1 cellular context compared by ENCODE assay signal in the genomic region with DNA sequence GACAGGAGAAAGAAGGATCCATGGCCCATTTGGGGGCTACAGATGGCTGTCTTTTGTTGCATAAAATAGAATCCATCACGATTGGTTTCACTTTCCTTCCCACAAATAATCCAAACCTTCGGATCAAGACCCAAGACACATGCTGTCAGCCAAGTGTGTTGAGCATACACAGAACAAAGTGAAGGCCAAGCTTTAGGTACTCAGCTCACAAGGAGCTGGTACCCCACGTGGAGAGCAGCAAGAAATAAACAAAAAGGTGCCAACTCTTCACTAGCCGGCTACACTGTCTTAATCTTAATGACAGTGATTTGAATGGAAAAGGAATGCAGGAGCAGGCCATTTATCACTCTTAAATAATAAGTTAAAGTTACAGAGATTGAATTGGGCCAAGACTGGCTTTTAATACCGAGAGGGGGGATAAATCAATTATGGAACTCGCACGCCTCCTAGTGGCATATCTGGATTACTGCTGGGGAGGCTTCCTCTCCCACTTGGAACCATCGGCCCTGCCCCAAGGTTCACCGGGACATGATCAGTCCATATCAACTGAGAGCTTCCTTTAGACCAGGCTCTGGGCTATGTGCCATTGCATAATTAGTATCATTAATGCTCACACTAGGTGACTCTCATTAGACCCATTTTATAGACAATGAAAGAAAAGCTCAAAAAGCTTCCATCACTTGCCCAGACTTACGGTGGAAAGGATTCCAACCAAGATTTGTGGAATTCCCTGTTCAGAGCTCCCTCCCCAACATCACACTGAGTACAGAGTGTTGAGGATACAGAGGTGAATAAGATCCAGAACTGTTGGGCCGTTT.
TF ChIP-seq lines count a peak whose summit lies in the region.

No MANE protein-coding gene starts in this region.

TF ChIP-seq in GM23338, 12 proteins besides CTCF, POLR2A, EP300 and RAD21 (continued from another document):
- TF ChIP-seq, protein P1, sequence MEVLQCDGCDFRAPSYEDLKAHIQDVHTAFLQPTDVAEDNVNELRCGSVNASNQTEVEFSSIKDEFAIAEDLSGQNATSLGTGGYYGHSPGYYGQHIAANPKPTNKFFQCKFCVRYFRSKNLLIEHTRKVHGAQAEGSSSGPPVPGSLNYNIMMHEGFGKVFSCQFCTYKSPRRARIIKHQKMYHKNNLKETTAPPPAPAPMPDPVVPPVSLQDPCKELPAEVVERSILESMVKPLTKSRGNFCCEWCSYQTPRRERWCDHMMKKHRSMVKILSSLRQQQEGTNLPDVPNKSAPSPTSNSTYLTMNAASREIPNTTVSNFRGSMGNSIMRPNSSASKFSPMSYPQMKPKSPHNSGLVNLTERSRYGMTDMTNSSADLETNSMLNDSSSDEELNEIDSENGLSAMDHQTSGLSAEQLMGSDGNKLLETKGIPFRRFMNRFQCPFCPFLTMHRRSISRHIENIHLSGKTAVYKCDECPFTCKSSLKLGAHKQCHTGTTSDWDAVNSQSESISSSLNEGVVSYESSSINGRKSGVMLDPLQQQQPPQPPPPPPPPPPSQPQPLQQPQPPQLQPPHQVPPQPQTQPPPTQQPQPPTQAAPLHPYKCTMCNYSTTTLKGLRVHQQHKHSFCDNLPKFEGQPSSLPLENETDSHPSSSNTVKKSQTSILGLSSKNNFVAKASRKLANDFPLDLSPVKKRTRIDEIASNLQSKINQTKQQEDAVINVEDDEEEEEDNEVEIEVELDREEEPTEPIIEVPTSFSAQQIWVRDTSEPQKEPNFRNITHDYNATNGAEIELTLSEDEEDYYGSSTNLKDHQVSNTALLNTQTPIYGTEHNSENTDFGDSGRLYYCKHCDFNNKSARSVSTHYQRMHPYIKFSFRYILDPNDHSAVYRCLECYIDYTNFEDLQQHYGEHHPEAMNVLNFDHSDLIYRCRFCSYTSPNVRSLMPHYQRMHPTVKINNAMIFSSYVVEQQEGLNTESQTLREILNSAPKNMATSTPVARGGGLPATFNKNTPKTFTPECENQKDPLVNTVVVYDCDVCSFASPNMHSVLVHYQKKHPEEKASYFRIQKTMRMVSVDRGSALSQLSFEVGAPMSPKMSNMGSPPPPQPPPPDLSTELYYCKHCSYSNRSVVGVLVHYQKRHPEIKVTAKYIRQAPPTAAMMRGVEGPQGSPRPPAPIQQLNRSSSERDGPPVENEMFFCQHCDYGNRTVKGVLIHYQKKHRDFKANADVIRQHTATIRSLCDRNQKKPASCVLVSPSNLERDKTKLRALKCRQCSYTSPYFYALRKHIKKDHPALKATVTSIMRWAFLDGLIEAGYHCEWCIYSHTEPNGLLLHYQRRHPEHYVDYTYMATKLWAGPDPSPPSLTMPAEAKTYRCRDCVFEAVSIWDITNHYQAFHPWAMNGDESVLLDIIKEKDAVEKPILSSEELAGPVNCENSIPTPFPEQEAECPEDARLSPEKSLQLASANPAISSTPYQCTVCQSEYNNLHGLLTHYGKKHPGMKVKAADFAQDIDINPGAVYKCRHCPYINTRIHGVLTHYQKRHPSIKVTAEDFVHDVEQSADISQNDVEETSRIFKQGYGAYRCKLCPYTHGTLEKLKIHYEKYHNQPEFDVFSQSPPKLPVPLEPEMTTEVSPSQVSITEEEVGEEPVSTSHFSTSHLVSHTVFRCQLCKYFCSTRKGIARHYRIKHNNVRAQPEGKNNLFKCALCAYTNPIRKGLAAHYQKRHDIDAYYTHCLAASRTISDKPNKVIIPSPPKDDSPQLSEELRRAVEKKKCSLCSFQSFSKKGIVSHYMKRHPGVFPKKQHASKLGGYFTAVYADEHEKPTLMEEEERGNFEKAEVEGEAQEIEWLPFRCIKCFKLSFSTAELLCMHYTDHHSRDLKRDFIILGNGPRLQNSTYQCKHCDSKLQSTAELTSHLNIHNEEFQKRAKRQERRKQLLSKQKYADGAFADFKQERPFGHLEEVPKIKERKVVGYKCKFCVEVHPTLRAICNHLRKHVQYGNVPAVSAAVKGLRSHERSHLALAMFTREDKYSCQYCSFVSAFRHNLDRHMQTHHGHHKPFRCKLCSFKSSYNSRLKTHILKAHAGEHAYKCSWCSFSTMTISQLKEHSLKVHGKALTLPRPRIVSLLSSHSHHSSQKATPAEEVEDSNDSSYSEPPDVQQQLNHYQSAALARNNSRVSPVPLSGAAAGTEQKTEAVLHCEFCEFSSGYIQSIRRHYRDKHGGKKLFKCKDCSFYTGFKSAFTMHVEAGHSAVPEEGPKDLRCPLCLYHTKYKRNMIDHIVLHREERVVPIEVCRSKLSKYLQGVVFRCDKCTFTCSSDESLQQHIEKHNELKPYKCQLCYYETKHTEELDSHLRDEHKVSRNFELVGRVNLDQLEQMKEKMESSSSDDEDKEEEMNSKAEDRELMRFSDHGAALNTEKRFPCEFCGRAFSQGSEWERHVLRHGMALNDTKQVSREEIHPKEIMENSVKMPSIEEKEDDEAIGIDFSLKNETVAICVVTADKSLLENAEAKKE (CRISPR knock-in tag; IDR thresholded peaks at IDR 0.05): no peak
- TF ChIP-seq EZH2phosphoT487 (IDR thresholded peaks at IDR 0.05; ENCODE audit: unreplicated experiment) (no peak), NANOG (IDR thresholded peaks at IDR 0.05; ENCODE audit: borderline replicate concordance) (no peak), ZNF114 (CRISPR knock-in tag; IDR thresholded peaks at IDR 0.05) (no peak), EZH2 (IDR thresholded peaks at IDR 0.05; ENCODE audit: low read depth, unreplicated experiment) (no peak), STAT1 (IDR thresholded peaks at IDR 0.05; ENCODE audit: unreplicated experiment) (no peak), ZNF331 (CRISPR knock-in tag; IDR thresholded peaks at IDR 0.05; ENCODE audit: low read depth) (no peak), POLR2AphosphoS5 (IDR thresholded peaks at IDR 0.05; ENCODE audit: low read depth) (no peak)
- TF ChIP-seq, protein P2, sequence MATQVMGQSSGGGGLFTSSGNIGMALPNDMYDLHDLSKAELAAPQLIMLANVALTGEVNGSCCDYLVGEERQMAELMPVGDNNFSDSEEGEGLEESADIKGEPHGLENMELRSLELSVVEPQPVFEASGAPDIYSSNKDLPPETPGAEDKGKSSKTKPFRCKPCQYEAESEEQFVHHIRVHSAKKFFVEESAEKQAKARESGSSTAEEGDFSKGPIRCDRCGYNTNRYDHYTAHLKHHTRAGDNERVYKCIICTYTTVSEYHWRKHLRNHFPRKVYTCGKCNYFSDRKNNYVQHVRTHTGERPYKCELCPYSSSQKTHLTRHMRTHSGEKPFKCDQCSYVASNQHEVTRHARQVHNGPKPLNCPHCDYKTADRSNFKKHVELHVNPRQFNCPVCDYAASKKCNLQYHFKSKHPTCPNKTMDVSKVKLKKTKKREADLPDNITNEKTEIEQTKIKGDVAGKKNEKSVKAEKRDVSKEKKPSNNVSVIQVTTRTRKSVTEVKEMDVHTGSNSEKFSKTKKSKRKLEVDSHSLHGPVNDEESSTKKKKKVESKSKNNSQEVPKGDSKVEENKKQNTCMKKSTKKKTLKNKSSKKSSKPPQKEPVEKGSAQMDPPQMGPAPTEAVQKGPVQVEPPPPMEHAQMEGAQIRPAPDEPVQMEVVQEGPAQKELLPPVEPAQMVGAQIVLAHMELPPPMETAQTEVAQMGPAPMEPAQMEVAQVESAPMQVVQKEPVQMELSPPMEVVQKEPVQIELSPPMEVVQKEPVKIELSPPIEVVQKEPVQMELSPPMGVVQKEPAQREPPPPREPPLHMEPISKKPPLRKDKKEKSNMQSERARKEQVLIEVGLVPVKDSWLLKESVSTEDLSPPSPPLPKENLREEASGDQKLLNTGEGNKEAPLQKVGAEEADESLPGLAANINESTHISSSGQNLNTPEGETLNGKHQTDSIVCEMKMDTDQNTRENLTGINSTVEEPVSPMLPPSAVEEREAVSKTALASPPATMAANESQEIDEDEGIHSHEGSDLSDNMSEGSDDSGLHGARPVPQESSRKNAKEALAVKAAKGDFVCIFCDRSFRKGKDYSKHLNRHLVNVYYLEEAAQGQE (IDR thresholded peaks at IDR 0.05; ENCODE audit: unreplicated experiment): no peak
- TF ChIP-seq, protein P3, sequence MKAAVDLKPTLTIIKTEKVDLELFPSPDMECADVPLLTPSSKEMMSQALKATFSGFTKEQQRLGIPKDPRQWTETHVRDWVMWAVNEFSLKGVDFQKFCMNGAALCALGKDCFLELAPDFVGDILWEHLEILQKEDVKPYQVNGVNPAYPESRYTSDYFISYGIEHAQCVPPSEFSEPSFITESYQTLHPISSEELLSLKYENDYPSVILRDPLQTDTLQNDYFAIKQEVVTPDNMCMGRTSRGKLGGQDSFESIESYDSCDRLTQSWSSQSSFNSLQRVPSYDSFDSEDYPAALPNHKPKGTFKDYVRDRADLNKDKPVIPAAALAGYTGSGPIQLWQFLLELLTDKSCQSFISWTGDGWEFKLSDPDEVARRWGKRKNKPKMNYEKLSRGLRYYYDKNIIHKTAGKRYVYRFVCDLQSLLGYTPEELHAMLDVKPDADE (IDR thresholded peaks at IDR 0.05): no peak
